In the genomic region with DNA sequence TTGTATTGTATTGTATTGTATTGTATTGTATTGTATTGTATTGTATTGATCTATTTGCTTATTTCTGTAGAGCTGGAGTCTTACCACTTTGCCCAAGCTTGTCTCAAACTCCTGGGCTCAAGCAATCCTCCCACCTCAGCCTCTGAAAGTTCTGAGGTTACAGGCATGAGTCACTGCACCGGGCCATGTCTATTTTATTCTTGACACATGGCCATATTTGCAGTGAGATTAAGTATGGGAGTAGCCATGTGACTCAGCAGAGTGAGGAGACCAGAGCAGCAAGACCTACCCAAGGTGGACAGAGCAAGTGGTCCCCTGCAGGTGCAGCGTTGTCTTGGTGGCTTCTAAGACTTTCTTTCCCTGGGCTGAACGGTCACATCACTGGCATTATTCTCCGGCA, we compare ENCODE assay signal across 1 cellular context.
A peak's percentile ranks its signal among the peaks of the same experiment; 100 is the strongest.
TF ChIP-seq lines count a peak whose summit lies in the region.

No MANE protein-coding gene starts in this region.

TF ChIP-seq in K562, 482 proteins besides CTCF, POLR2A, EP300 and RAD21 (continued from another document and continues in another):
- TF ChIP-seq JUN (IDR thresholded peaks at IDR 0.05; ENCODE audit: borderline replicate concordance, low read depth, low read length) (peak; percentile 83), JUN (CRISPR knock-in tag; IDR thresholded peaks at IDR 0.05; ENCODE audit: borderline replicate concordance) (no peak), SRSF9 (IDR thresholded peaks at IDR 0.05; ENCODE audit: borderline replicate concordance, low read depth, low read length) (no peak), TSC22D4 (tag; IDR thresholded peaks at IDR 0.05) (no peak), SRSF7 (optimal IDR thresholded peaks at IDR 0.05; ENCODE audit: low read depth, low read length) (no peak), BRF1 (IDR thresholded peaks at IDR 0.05; ENCODE audit: borderline replicate concordance, extremely low read depth, insufficient read length) (no peak), POLR3A (IDR thresholded peaks at IDR 0.05; ENCODE audit: borderline replicate concordance, extremely low read depth, insufficient read depth, insufficient read length) (no peak), DNMT1 (IDR thresholded peaks at IDR 0.05) (no peak), DDX20 (tag; IDR thresholded peaks at IDR 0.05; ENCODE audit: low read depth) (no peak), ETV5 (CRISPR knock-in tag; IDR thresholded peaks at IDR 0.05; ENCODE audit: low read depth) (no peak), ZNF232 (CRISPR knock-in tag; IDR thresholded peaks at IDR 0.05) (no peak), ZNF212 (CRISPR knock-in tag; IDR thresholded peaks at IDR 0.05) (no peak), ADNP (tag; IDR thresholded peaks at IDR 0.05) (no peak), NCOA4 (IDR thresholded peaks at IDR 0.05; ENCODE audit: partially characterized antibody) (no peak), ZNF3 (CRISPR knock-in tag; IDR thresholded peaks at IDR 0.05) (no peak), NRF1 (conservative IDR thresholded peaks at IDR 0.05 in 1 of 2, IDR thresholded peaks at IDR 0.05 in 1 of 2) (no peak), ZNF174 (CRISPR knock-in tag; IDR thresholded peaks at IDR 0.05) (no peak), NELFE (IDR thresholded peaks at IDR 0.05; ENCODE audit: insufficient read depth, insufficient read length) (no peak), GABPB2 (CRISPR knock-in tag; conservative IDR thresholded peaks at IDR 0.05) (no peak), ZNF354B (CRISPR knock-in tag; IDR thresholded peaks at IDR 0.05) (no peak), NR2C2 (CRISPR knock-in tag; IDR thresholded peaks at IDR 0.05) (no peak), NR2C2 (tag; IDR thresholded peaks at IDR 0.05) (no peak), RHOXF2B (CRISPR knock-in tag; conservative IDR thresholded peaks at IDR 0.05) (no peak), ZNF165 (CRISPR knock-in tag; IDR thresholded peaks at IDR 0.05; ENCODE audit: borderline replicate concordance) (no peak), ZFP30 (CRISPR knock-in tag; IDR thresholded peaks at IDR 0.05; ENCODE audit: borderline replicate concordance) (no peak), BMI1 (IDR thresholded peaks at IDR 0.05; ENCODE audit: low read length) (no peak), GABPA (tag; conservative IDR thresholded peaks at IDR 0.05; ENCODE audit: low read depth) (no peak), PHB (CRISPR knock-in tag; IDR thresholded peaks at IDR 0.05) (no peak), ZNF197 (CRISPR knock-in tag; IDR thresholded peaks at IDR 0.05; ENCODE audit: low read depth) (no peak), TAF15 (IDR thresholded peaks at IDR 0.05; ENCODE audit: low read depth, low read length) (no peak), CBX1 (IDR thresholded peaks at IDR 0.05; ENCODE audit: low read depth) (no peak), MTA1 (IDR thresholded peaks at IDR 0.05; ENCODE audit: borderline replicate concordance) (no peak), CBFA2T3 (IDR thresholded peaks at IDR 0.05) (peak; percentile 65), PHF8 (IDR thresholded peaks at IDR 0.05; ENCODE audit: borderline replicate concordance, low read length) (no peak), JUNB (CRISPR knock-in tag; conservative IDR thresholded peaks at IDR 0.05) (peak; percentile 45; the same call in 1 of the 2 replicates), NFATC3 (IDR thresholded peaks at IDR 0.05) (no peak), WHSC1 (IDR thresholded peaks at IDR 0.05; ENCODE audit: low read length) (no peak), KDM2B (CRISPR knock-in tag; IDR thresholded peaks at IDR 0.05) (no peak)
- TF ChIP-seq, protein P1, sequence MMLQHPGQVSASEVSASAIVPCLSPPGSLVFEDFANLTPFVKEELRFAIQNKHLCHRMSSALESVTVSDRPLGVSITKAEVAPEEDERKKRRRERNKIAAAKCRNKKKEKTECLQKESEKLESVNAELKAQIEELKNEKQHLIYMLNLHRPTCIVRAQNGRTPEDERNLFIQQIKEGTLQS (IDR thresholded peaks at IDR 0.05), result peak; percentile 87
- TF ChIP-seq, protein P1 (CRISPR knock-in tag; conservative IDR thresholded peaks at IDR 0.05), result no peak
- TF ChIP-seq, protein P2, sequence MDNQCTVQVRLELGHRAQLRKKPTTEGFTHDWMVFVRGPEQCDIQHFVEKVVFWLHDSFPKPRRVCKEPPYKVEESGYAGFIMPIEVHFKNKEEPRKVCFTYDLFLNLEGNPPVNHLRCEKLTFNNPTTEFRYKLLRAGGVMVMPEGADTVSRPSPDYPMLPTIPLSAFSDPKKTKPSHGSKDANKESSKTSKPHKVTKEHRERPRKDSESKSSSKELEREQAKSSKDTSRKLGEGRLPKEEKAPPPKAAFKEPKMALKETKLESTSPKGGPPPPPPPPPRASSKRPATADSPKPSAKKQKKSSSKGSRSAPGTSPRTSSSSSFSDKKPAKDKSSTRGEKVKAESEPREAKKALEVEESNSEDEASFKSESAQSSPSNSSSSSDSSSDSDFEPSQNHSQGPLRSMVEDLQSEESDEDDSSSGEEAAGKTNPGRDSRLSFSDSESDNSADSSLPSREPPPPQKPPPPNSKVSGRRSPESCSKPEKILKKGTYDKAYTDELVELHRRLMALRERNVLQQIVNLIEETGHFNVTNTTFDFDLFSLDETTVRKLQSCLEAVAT (IDR thresholded peaks at IDR 0.05), result no peak
- TF ChIP-seq, protein P3, sequence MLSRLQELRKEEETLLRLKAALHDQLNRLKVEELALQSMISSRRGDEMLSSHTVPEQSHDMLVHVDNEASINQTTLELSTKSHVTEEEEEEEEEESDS (CRISPR knock-in tag; IDR thresholded peaks at IDR 0.05), result no peak
- TF ChIP-seq, protein P4, sequence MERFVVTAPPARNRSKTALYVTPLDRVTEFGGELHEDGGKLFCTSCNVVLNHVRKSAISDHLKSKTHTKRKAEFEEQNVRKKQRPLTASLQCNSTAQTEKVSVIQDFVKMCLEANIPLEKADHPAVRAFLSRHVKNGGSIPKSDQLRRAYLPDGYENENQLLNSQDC (CRISPR knock-in tag; IDR thresholded peaks at IDR 0.05), result no peak
- TF ChIP-seq, protein P5, sequence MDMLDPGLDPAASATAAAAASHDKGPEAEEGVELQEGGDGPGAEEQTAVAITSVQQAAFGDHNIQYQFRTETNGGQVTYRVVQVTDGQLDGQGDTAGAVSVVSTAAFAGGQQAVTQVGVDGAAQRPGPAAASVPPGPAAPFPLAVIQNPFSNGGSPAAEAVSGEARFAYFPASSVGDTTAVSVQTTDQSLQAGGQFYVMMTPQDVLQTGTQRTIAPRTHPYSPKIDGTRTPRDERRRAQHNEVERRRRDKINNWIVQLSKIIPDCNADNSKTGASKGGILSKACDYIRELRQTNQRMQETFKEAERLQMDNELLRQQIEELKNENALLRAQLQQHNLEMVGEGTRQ (CRISPR knock-in tag; IDR thresholded peaks at IDR 0.05), result peak; percentile 55
- TF ChIP-seq, protein P6, sequence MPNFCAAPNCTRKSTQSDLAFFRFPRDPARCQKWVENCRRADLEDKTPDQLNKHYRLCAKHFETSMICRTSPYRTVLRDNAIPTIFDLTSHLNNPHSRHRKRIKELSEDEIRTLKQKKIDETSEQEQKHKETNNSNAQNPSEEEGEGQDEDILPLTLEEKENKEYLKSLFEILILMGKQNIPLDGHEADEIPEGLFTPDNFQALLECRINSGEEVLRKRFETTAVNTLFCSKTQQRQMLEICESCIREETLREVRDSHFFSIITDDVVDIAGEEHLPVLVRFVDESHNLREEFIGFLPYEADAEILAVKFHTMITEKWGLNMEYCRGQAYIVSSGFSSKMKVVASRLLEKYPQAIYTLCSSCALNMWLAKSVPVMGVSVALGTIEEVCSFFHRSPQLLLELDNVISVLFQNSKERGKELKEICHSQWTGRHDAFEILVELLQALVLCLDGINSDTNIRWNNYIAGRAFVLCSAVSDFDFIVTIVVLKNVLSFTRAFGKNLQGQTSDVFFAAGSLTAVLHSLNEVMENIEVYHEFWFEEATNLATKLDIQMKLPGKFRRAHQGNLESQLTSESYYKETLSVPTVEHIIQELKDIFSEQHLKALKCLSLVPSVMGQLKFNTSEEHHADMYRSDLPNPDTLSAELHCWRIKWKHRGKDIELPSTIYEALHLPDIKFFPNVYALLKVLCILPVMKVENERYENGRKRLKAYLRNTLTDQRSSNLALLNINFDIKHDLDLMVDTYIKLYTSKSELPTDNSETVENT (CRISPR knock-in tag; IDR thresholded peaks at IDR 0.05), result no peak
- TF ChIP-seq, protein P7, sequence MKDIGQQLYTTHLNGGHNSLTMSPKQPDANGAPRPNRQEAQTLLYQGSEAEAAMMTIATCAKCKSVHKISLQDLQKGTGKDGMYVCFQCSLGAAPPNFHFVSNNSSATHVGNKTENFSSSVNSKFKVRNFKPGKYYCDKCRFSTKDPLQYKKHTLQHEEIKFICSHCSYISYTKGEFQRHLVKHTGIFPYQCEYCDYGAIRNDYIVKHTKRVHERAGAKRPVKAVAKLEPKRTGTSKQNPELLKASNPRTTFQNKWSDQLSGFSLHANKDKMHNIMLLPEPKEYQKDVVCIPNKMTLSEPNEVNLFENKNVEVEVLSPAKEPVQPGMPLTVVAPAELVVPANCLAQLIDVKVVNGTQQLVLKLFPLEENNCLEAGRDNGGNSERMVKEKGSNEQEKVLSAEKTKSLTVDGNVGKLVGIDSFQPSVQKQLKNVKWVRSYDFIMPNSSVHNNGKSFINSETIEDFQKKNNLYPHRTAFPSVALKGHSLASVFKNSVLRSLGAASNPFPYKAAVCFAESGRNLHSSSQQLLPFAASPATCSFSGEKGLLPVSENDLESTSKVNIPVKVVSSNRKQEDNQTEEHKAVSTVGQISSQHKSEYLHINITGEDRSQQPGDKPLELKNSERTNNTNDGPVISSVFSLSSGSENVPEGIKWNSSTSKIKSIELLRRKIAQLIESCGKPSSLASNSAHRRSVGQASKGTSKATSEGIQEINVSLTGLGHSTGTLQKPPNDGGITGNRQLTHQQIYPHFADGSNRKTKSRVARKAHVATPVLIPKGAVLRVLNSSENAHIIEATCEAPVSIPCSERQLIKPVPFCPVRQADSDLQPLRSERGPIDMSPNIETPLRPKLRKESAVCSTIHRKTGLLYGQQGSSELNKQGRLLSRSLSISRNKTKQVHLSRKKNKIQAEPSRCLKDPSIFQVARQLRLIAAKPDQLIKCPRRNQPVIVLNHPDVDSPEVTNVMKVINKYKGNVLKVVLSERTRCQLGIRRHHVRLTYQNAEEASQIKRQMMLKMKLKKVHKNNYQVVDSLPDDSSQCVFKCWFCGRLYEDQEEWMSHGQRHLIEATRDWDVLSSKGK (CRISPR knock-in tag; IDR thresholded peaks at IDR 0.05), result no peak
- TF ChIP-seq, protein P8, sequence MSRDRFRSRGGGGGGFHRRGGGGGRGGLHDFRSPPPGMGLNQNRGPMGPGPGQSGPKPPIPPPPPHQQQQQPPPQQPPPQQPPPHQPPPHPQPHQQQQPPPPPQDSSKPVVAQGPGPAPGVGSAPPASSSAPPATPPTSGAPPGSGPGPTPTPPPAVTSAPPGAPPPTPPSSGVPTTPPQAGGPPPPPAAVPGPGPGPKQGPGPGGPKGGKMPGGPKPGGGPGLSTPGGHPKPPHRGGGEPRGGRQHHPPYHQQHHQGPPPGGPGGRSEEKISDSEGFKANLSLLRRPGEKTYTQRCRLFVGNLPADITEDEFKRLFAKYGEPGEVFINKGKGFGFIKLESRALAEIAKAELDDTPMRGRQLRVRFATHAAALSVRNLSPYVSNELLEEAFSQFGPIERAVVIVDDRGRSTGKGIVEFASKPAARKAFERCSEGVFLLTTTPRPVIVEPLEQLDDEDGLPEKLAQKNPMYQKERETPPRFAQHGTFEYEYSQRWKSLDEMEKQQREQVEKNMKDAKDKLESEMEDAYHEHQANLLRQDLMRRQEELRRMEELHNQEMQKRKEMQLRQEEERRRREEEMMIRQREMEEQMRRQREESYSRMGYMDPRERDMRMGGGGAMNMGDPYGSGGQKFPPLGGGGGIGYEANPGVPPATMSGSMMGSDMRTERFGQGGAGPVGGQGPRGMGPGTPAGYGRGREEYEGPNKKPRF (IDR thresholded peaks at IDR 0.05; ENCODE audit: low read depth, low read length), result no peak
- TF ChIP-seq, protein P9, sequence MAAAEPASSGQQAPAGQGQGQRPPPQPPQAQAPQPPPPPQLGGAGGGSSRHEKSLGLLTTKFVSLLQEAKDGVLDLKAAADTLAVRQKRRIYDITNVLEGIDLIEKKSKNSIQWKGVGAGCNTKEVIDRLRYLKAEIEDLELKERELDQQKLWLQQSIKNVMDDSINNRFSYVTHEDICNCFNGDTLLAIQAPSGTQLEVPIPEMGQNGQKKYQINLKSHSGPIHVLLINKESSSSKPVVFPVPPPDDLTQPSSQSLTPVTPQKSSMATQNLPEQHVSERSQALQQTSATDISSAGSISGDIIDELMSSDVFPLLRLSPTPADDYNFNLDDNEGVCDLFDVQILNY (CRISPR knock-in tag; IDR thresholded peaks at IDR 0.05), result no peak
- TF ChIP-seq, protein P10, sequence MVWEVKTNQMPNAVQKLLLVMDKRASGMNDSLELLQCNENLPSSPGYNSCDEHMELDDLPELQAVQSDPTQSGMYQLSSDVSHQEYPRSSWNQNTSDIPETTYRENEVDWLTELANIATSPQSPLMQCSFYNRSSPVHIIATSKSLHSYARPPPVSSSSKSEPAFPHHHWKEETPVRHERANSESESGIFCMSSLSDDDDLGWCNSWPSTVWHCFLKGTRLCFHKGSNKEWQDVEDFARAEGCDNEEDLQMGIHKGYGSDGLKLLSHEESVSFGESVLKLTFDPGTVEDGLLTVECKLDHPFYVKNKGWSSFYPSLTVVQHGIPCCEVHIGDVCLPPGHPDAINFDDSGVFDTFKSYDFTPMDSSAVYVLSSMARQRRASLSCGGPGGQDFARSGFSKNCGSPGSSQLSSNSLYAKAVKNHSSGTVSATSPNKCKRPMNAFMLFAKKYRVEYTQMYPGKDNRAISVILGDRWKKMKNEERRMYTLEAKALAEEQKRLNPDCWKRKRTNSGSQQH (CRISPR knock-in tag; IDR thresholded peaks at IDR 0.05), result no peak
- TF ChIP-seq, protein P11, sequence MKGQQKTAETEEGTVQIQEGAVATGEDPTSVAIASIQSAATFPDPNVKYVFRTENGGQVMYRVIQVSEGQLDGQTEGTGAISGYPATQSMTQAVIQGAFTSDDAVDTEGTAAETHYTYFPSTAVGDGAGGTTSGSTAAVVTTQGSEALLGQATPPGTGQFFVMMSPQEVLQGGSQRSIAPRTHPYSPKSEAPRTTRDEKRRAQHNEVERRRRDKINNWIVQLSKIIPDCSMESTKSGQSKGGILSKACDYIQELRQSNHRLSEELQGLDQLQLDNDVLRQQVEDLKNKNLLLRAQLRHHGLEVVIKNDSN (CRISPR knock-in tag; IDR thresholded peaks at IDR 0.05), result peak; percentile 73
- TF ChIP-seq, protein P12, sequence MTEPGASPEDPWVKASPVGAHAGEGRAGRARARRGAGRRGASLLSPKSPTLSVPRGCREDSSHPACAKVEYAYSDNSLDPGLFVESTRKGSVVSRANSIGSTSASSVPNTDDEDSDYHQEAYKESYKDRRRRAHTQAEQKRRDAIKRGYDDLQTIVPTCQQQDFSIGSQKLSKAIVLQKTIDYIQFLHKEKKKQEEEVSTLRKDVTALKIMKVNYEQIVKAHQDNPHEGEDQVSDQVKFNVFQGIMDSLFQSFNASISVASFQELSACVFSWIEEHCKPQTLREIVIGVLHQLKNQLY (CRISPR knock-in tag; conservative IDR thresholded peaks at IDR 0.05), result no peak
